7 cellular contexts compared by ENCODE assay signal in genomic region chr20:15578059-15578458, GRCh38.
"Had no signal": no experiment of that assay in that cellular context is flagged by ENCODE, and none has a peak within 500 bp of the region (broad histone marks: within the 10 kb centered on the region; RNA-seq: fewer than 3 reads in every experiment).

No MANE protein-coding gene starts in this region.

- H3K9ac ChIP-seq: KMS-11 had no signal

- DNase-seq: IMR-90, KBM-7, KG1 had no signal

- H3K4me3 ChIP-seq: K562 had no signal

- H3K27ac ChIP-seq: HL-60, KMS-11 had no signal

- H3K4me2 ChIP-seq: KMS-11 had no signal

- ATAC-seq: HepG2, K562 had no signal
